Comparison of ENCODE assay signal across 9 cellular contexts in the genomic region with DNA sequence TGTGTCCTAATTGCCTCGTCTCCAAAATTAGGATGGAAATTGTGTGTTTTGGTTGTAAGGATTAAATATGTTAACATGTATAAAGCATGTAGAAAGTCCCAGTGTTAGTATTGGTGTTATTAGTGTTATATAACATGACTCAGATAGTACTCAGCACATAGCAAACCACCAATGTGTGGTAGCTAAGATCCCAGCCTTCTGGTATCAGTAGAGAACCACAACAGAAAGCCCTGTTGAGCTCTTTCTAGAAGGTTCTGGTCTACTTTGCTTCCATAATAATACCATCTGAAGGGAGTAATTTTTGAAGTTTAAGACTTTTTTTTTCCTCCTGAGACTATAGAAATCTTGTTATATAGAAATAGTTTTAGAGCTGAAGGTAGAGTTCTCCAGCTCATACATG.
DNase-seq lines count a peak whose midpoint lies in the region; ATAC-seq, FAIRE-seq and TF ChIP-seq lines count a peak whose summit lies in the region.
"Had no signal": no experiment of that assay in that cellular context is flagged by ENCODE, and none has a peak within 500 bp of the region (broad histone marks: within the 10 kb centered on the region; RNA-seq: fewer than 3 reads in every experiment).

No MANE protein-coding gene starts in this region.

- peaks cover 8% of the 10 kb centered on the region for H3K27me3 Mint-ChIP-seq in GM23338 (ENCODE audit: insufficient read depth, low read depth, poor library complexity)

- H3K9me2 ChIP-seq in PC-3 (replicated peaks; ENCODE audit: low read length) (no peaks in the 10 kb centered on the region), GM23338 (ENCODE audit: insufficient read depth) (no peaks in the 10 kb centered on the region)

- H3K27ac ChIP-seq in PC-3 (ENCODE audit: low read length) (peak overlapping the region; percentile 17; the same call in 1 of the 2 replicates), GM23338 (ENCODE audit: low read depth) (no peak overlapping the region)

- POLR2A ChIA-PET in PC-3 (lab: Charles Lee; ENCODE audit: unreplicated experiment), result interaction anchor here (0.6 to 1.3 kb wide), 2 partner anchors 57 to 394 kb away, joined by 5 to 10 read pairs; no protein-coding TSS in a partner anchor

- H3K27ac Mint-ChIP-seq in GM23338, result no peak overlapping the region

- no peak overlapping the region for H3K9ac ChIP-seq in PC-3 (ENCODE audit: low read length)

- intact Hi-C loops in PC-3 (cut with micrococcal nuclease), result loop anchor here (5.0 kb wide), 2 partner anchors 78 to 163 kb away; no protein-coding TSS in a partner anchor

- no peak for TF ChIP-seq POLR2A in H54 (IDR thresholded peaks at IDR 0.05; ENCODE audit: low read depth, low read length)

- no peak overlapping the region for H2AFZ ChIP-seq in PC-3 (ENCODE audit: low read length)
- no peak overlapping the region for H2AFZ ChIP-seq in GM23338

- H3K4me3 ChIP-seq in PC-3 (ENCODE audit: low read length) (no peak overlapping the region), fibroblast of villous mesenchyme (ENCODE audit: low read depth, low read length) (no peak overlapping the region), GM23338 (no peak overlapping the region)

- H4K20me1 ChIP-seq in PC-3 (ENCODE audit: low read length) (no peaks in the 10 kb centered on the region), GM23338 (replicated peaks; ENCODE audit: insufficient read depth) (no peaks in the 10 kb centered on the region)

- H3K36me3 Mint-ChIP-seq in GM23338 (ENCODE audit: low read depth), result no peaks in the 10 kb centered on the region

- no TSS peak for BruUV-seq in PC-3 (replicated peaks; lab: Mats Ljungman, UMichigan)

- ATAC-seq in GM18517 (IDR thresholded peaks at IDR 0.05; ENCODE audit: unreplicated experiment), result peak; percentile 28
- peak; percentile 70 for ATAC-seq in PC-3
- no peak for ATAC-seq in GM23338

- H3K9me3 ChIP-seq in PC-3 (ENCODE audit: low read length), result no peaks in the 10 kb centered on the region

- H3F3A ChIP-seq in PC-3 (ENCODE audit: low read length, unreplicated experiment) (no peaks in the 10 kb centered on the region), GM23338 (replicated peaks; ENCODE audit: low read depth) (no peaks in the 10 kb centered on the region)

- in situ Hi-C loops in GM13976 (cut with MboI; ENCODE audit: low sequenced_read_pairs, unreplicated experiment), result loop anchor here (25.0 kb wide), 1 partner anchor 463 kb away; no protein-coding TSS in a partner anchor

- H3K79me2 ChIP-seq in PC-3 (ENCODE audit: low read length) (no peaks in the 10 kb centered on the region), GM23338 (replicated peaks; ENCODE audit: insufficient read depth) (no peaks in the 10 kb centered on the region)

- TF ChIP-seq CTCF in PC-3 (conservative IDR thresholded peaks at IDR 0.05; ENCODE audit: low read depth, low read length) (no peak), fibroblast of villous mesenchyme (IDR thresholded peaks at IDR 0.05; ENCODE audit: insufficient read depth, low read depth, low read length) (no peak), GM23338 (conservative IDR thresholded peaks at IDR 0.05; ENCODE audit: low read depth in 2 of 2) (no peak), GM13976 (IDR thresholded peaks at IDR 0.05; ENCODE audit: borderline replicate concordance, control extremely low read depth, extremely low read depth, insufficient read depth, missing control alignments) (no peak)

- no peaks in the 10 kb centered on the region for H3K27me3 ChIP-seq in PC-3 (ENCODE audit: low read length)
- no peaks in the 10 kb centered on the region for H3K27me3 ChIP-seq in GM23338 (ENCODE audit: insufficient read depth)

- FAIRE-seq in H54 (lab: Jason Lieb, UNC), result peak; percentile 61

- H3K36me3 ChIP-seq in PC-3 (ENCODE audit: low read depth, low read length), result no peaks in the 10 kb centered on the region
- H3K36me3 ChIP-seq in GM23338 (ENCODE audit: insufficient read depth), result no peaks in the 10 kb centered on the region

- H3K9me3 Mint-ChIP-seq in GM23338, result no peaks in the 10 kb centered on the region; the same call in 2 of the 3 replicates
- H3K9me3 Mint-ChIP-seq: nephron had no signal

- CTCF ChIA-PET in PC-3 (lab: Charles Lee), result interaction anchor here (1.0 kb wide), 1 partner anchor 172 kb away, joined by 3 read pairs; no protein-coding TSS in a partner anchor

- H3K4me3 Mint-ChIP-seq in GM23338, result no peak overlapping the region
- H3K4me3 Mint-ChIP-seq: nephron had no signal

- H3K4me1 ChIP-seq in PC-3 (ENCODE audit: insufficient read depth, low read length) (peaks cover 28% of the 10 kb centered on the region), GM23338 (ENCODE audit: insufficient read depth) (peaks cover 38% of the 10 kb centered on the region)

- peaks cover 42% of the 10 kb centered on the region for H3K4me1 Mint-ChIP-seq in GM23338

- DNase-seq in H54 (ENCODE audit: insufficient read length, low spot score), result no peak
- peak; percentile 74 for DNase-seq in PC-3
- peak; percentile 43 for DNase-seq in fibroblast of villous mesenchyme (ENCODE audit: low read depth)
- DNase-seq in GM23338 (ENCODE audit: low spot score), result no peak
- DNase-seq in CD1c-positive myeloid dendritic cell (ENCODE audit: extremely low spot score), result no peak
- DNase-seq in GM13976 (ENCODE audit: low spot score), result no peak
- no peak for DNase-seq in DMS79 treated with DMSO at 0.1 percent for 48 hours (lab: John Stamatoyannopoulos, UW)

- H3K4me2 ChIP-seq in PC-3 (ENCODE audit: low read length), result no peak overlapping the region
- no peak overlapping the region for H3K4me2 ChIP-seq in GM23338

TF ChIP-seq in GM23338, 12 proteins besides CTCF, POLR2A, EP300 and RAD21:
- TF ChIP-seq, protein P1, sequence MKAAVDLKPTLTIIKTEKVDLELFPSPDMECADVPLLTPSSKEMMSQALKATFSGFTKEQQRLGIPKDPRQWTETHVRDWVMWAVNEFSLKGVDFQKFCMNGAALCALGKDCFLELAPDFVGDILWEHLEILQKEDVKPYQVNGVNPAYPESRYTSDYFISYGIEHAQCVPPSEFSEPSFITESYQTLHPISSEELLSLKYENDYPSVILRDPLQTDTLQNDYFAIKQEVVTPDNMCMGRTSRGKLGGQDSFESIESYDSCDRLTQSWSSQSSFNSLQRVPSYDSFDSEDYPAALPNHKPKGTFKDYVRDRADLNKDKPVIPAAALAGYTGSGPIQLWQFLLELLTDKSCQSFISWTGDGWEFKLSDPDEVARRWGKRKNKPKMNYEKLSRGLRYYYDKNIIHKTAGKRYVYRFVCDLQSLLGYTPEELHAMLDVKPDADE (IDR thresholded peaks at IDR 0.05), result no peak
- no peak for TF ChIP-seq REST (IDR thresholded peaks at IDR 0.05; ENCODE audit: unreplicated experiment)
- no peak for TF ChIP-seq ZNF331 (CRISPR knock-in tag; IDR thresholded peaks at IDR 0.05; ENCODE audit: low read depth)
- TF ChIP-seq STAT1 (IDR thresholded peaks at IDR 0.05; ENCODE audit: unreplicated experiment), result no peak
TF ChIP-seq in GM23338: peak in this region for 0.

Comparison
In these comparisons a context has a peak if more than half of its experiments do, and no peak if none do; other contexts are left out.
1. DNase-seq: peak in PC-3 (single experiment) and fibroblast of villous mesenchyme (single experiment); none in H54 (single experiment), GM23338 (single experiment), CD1c-positive myeloid dendritic cell (single experiment), GM13976 (single experiment) and DMS79 treated with DMSO at 0.1 percent for 48 hours (single experiment).